In genomic region chr5:150641006-150641570, GRCh38 we compare ENCODE assay signal across 7 cellular contexts. TPM values are rescaled to one million over a fixed set of nuclear protein-coding genes. Genes with fewer than 3 reads are reported as not detected.
A peak's percentile ranks its signal among the peaks of the same experiment; 100 is the strongest.
DNase-seq lines count a peak whose midpoint lies in the region; ATAC-seq and TF ChIP-seq lines count a peak whose summit lies in the region.

No MANE protein-coding gene starts in this region.

- H3K27ac ChIP-seq in PC-9 (peak overlapping the region; percentile 62), esophagus (ENCODE audit: low read depth in 2 of 2, low read length in 1 of 2) (peak overlapping the region; percentile 68 to 93), vagina (peak overlapping the region; percentile 91)

- peaks cover 48% of the 10 kb centered on the region for H3F3A ChIP-seq in PC-9 (ENCODE audit: insufficient read depth, low read depth)

- WGBS in esophagus, 2 donors = 55 to 64% methylated on average over 9 of the region's 9 CpGs

- no peaks in the 10 kb centered on the region for H4K20me1 ChIP-seq in PC-9 (ENCODE audit: insufficient read depth)

- H3K9me3 ChIP-seq in PC-9 (ENCODE audit: insufficient read depth, low read depth) = no peaks in the 10 kb centered on the region
- H3K9me3 ChIP-seq in esophagus (ENCODE audit: control insufficient read depth in 2 of 2, insufficient read depth in 1 of 2, low read depth in 1 of 2, low read length in 1 of 2) = no peaks in the 10 kb centered on the region
- H3K9me3 ChIP-seq in vagina = no peaks in the 10 kb centered on the region

- 0 out of 2 replicates have a peak overlapping the region, but pooled peaks have one; percentile 52 for H2AFZ ChIP-seq in PC-9

- TSS peak; percentile 42 for BruUV-seq in PC-9 (replicated peaks; lab: Mats Ljungman, UMichigan)

- CTCF ChIA-PET in PC-9 (lab: Charles Lee) = no interaction called here

- H3K36me3 ChIP-seq in PC-9 (ENCODE audit: low read depth) (no peaks in the 10 kb centered on the region), esophagus (ENCODE audit: control insufficient read depth in 2 of 2, insufficient read depth in 2 of 2, low read length in 1 of 2) (no peaks in the 10 kb centered on the region), vagina (no peaks in the 10 kb centered on the region)

- intact Hi-C loops in PC-9 (cut with micrococcal nuclease; ENCODE audit: unreplicated experiment) = loop anchor here (5.0 kb wide), 2 partner anchors 154 to 169 kb away; no protein-coding TSS in a partner anchor
- intact Hi-C loops in vagina (cut with DNase I) = no loop called here

- TF ChIP-seq POLR2A in vagina (IDR thresholded peaks at IDR 0.05) = no peak

- H3K27me3 ChIP-seq in PC-9 (ENCODE audit: insufficient read depth, low read depth) (no peaks in the 10 kb centered on the region), esophagus (ENCODE audit: control insufficient read depth in 1 of 2, insufficient read depth in 2 of 2, low read length in 2 of 2) (no peaks in the 10 kb centered on the region), vagina (no peaks in the 10 kb centered on the region)

- H3K9me2 ChIP-seq in PC-9 (ENCODE audit: insufficient read depth) = no peaks in the 10 kb centered on the region

- peak overlapping the region; percentile 71 for H3K4me2 ChIP-seq in PC-9

- H3K4me1 ChIP-seq in PC-9 (replicated peaks; ENCODE audit: insufficient read depth) = peaks cover 87% of the 10 kb centered on the region
- peaks cover 16 to 29% of the 10 kb centered on the region in 2 donors for H3K4me1 ChIP-seq in esophagus (ENCODE audit: control insufficient read depth in 2 of 2, insufficient read depth in 2 of 2, low read length in 1 of 2)
- peaks cover 93% of the 10 kb centered on the region for H3K4me1 ChIP-seq in vagina

- POLR2A ChIA-PET in PC-9 (lab: Charles Lee; ENCODE audit: unreplicated experiment) = interaction anchor here (0.7 kb wide), 2 partner anchors 147 to 253 kb away, joined by 4 to 5 read pairs; no protein-coding TSS in a partner anchor

- DNase-seq in PC-9 (peak; percentile 42 to 43), mucosa of gallbladder (ENCODE audit: low spot score) (peak; percentile 39), vagina (ENCODE audit: extremely low spot score in 2 of 2) (no peak), UCSD-AML1 (lab: John Stamatoyannopoulos, UW; ENCODE audit: unreplicated experiment) (no peak)

- no peak for ATAC-seq in HG02759 (IDR thresholded peaks at IDR 0.05; ENCODE audit: unreplicated experiment)
- ATAC-seq in GM21737 (IDR thresholded peaks at IDR 0.05; ENCODE audit: unreplicated experiment) = no peak

- H3K4me3 ChIP-seq in PC-9 (peak overlapping the region; percentile 42; the same call in 1 of the 2 replicates), esophagus (ENCODE audit: low read depth in 1 of 2, low read length in 2 of 2) (no peak overlapping the region), vagina (peak overlapping the region; percentile 17 to 35)

- H3K79me2 ChIP-seq in PC-9 (ENCODE audit: low read depth) = no peaks in the 10 kb centered on the region

- TF ChIP-seq CTCF in PC-9 (conservative IDR thresholded peaks at IDR 0.05) (no peak), vagina (IDR thresholded peaks at IDR 0.05) (no peak)

RNA-seq across cellular contexts. Expression of gene SYNPO, which starts 0.6 kb away (rescaled TPM):
- total RNA-seq in PC-9 (2021) (1.8 and 2.0 TPM in 2 replicates), mucosa of gallbladder (123 TPM), vagina (16.7 TPM)
- polyA plus RNA-seq in esophagus = 1 to 10 TPM; 4.3 to 5.0 TPM

RNA-seq across cellular contexts. Expression of gene MYOZ3, which starts 20.0 kb away (rescaled TPM):
- total RNA-seq in PC-9 (2021) (0.25 TPM in 1 of 2 replicates, not detected in the other), mucosa of gallbladder (2.2 TPM), vagina (not detected)
- polyA plus RNA-seq in esophagus = under 1 TPM; 0.05 to 0.24 TPM

RNA-seq across cellular contexts. Expression of gene RBM22, which starts 59.8 kb away (rescaled TPM):
- total RNA-seq in PC-9 (2021) (49.7 and 57.3 TPM in 2 replicates), mucosa of gallbladder (46.1 TPM), vagina (30.2 TPM)
- 10 to 100 TPM; 16.2 to 18.4 TPM for polyA plus RNA-seq in esophagus

Comparison
In these comparisons a context has a peak if more than half of its experiments do, and no peak if none do; other contexts are left out.
1. DNase-seq: peak in PC-9 (2 of 2) and mucosa of gallbladder (single experiment); none in vagina (0 of 2) and UCSD-AML1 (single experiment).
2. H3K4me3 ChIP-seq: peak in PC-9 (single experiment) and vagina (2 of 2); none in esophagus (0 of 2).
3. Peak in every context shown above with its lines, with median percentiles within 50 percentile points of each other: H3K27ac ChIP-seq.